ENCODE assay signal across 1 cellular context in genomic region chrX:63526863-63527262, GRCh38.
TF ChIP-seq lines count a peak whose summit lies in the region.

No MANE protein-coding gene starts in this region.

TF ChIP-seq in WTC11, 78 proteins besides CTCF, POLR2A, EP300 and RAD21 (continued from another document):
- TF ChIP-seq PREB (CRISPR knock-in tag; IDR thresholded peaks at IDR 0.05; ENCODE audit: borderline replicate concordance) (no peak), ZNF423 (CRISPR knock-in tag; IDR thresholded peaks at IDR 0.05) (no peak)
